8 cellular contexts compared by ENCODE assay signal in the genomic region with DNA sequence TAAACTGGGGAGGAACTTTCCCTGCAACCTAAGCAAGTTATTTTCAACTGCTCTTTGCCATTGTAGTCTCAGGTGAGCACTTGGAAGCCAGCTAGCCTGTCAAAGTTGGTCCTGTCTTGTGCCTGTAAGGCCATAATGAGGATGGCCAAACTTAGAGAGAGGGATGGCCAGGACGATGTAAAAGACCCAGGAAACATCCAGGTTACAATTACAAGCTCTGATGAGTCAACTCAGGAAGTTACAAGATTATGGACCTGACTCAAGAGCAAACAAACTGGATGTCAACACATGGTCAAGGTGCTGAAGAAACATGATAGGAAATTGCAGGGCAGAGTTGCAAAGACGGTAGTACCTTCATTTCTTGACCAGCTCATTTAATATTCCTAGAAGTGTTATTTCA. TPM values are rescaled to one million over a fixed set of nuclear protein-coding genes. Genes with fewer than 3 reads are reported as not detected.
DNase-seq lines count a peak whose midpoint lies in the region; ATAC-seq and TF ChIP-seq lines count a peak whose summit lies in the region.

No MANE protein-coding gene starts in this region.

- H3K4me3 ChIP-seq in CD8-positive, alpha-beta memory T cell (ENCODE audit: low read length): peak overlapping the region; percentile 82
- peak overlapping the region; percentile 98 for H3K4me3 ChIP-seq in neural cell (ENCODE audit: low read length)

- no peak overlapping the region for H3K27ac ChIP-seq in CD8-positive, alpha-beta memory T cell (ENCODE audit: low read depth, low read length)
- no peak overlapping the region for H3K27ac ChIP-seq in neural cell (ENCODE audit: low read length)

- H3K27me3 Mint-ChIP-seq in CD8-positive, alpha-beta memory T cell: no peaks in the 10 kb centered on the region
- H3K27me3 Mint-ChIP-seq in central memory CD8-positive, alpha-beta T cell: no peaks in the 10 kb centered on the region

- no peak overlapping the region for H2AFZ ChIP-seq in neural cell (ENCODE audit: low read depth, low read length)

- POLR2A ChIA-PET in CD8-positive, alpha-beta memory T cell (lab: Charles Lee): interaction anchor here (0.6 to 4.2 kb wide), 7 partner anchors 17 to 440 kb away, joined by 3 to 36 read pairs (median 9); partner anchors contain the start of gene TOMM22

- no peaks in the 10 kb centered on the region for H3F3A ChIP-seq in neural cell (ENCODE audit: insufficient read depth, low read length, poor library complexity, severe bottlenecking)

- no peak for TF ChIP-seq RAD21 in neural cell (conservative IDR thresholded peaks at IDR 0.05)

- no peak for DNase-seq in CD8-positive, alpha-beta memory T cell
- DNase-seq in LHCN-M2 (ENCODE audit: low read depth): peak; percentile 39
- DNase-seq in central memory CD8-positive, alpha-beta T cell (ENCODE audit: low spot score in 2 of 2): no peak
- no peak for DNase-seq in NCI-H526 (lab: John Stamatoyannopoulos, UW)
- no peak for DNase-seq in AG08395 (ENCODE audit: low spot score)
- DNase-seq in activated CD4-positive, alpha-beta T cell treated with anti-CD3 and anti-CD28 coated beads, Interleukin-2, amount 50 U/mL, for 48 hours: no peak

- H3K27me3 ChIP-seq in CD8-positive, alpha-beta memory T cell (ENCODE audit: insufficient read depth, low read length, poor library complexity, severe bottlenecking): no peaks in the 10 kb centered on the region
- H3K27me3 ChIP-seq in neural cell (ENCODE audit: insufficient read depth, low read depth, low read length): no peaks in the 10 kb centered on the region

- H3K9ac ChIP-seq in neural cell (ENCODE audit: low read length): no peak overlapping the region

- TF ChIP-seq CTCF in neural cell (IDR thresholded peaks at IDR 0.05; ENCODE audit: poor library complexity, severe bottlenecking): no peak

- peaks cover 51% of the 10 kb centered on the region for H3K79me2 ChIP-seq in neural cell (replicated peaks; ENCODE audit: insufficient read depth, low read length)

- CTCF ChIA-PET in CD8-positive, alpha-beta memory T cell (lab: Charles Lee): interaction anchor here (1.1 to 1.8 kb wide), 4 partner anchors 17 to 85 kb away, joined by 3 to 5 read pairs (median 4); partner anchors contain the start of gene TOMM22

- H3K4me1 ChIP-seq in CD8-positive, alpha-beta memory T cell (ENCODE audit: insufficient read depth, low read length): peaks cover 40% of the 10 kb centered on the region

- peak overlapping the region; percentile 57 for H3K4me2 ChIP-seq in neural cell (ENCODE audit: low read length)

- H4K20me1 ChIP-seq in neural cell (ENCODE audit: insufficient read depth): no peaks in the 10 kb centered on the region

- peaks cover 61 to 72% (median 70%) of the 10 kb centered on the region in 3 donors for H3K4me1 Mint-ChIP-seq in CD8-positive, alpha-beta memory T cell
- H3K4me1 Mint-ChIP-seq in central memory CD8-positive, alpha-beta T cell: peaks cover 57% of the 10 kb centered on the region

- H3K27ac Mint-ChIP-seq in CD8-positive, alpha-beta memory T cell: peak overlapping the region; percentile 74 to 98 (median 95)
- H3K27ac Mint-ChIP-seq in central memory CD8-positive, alpha-beta T cell (ENCODE audit: low read depth): peak overlapping the region; percentile 91

- TF ChIP-seq EP300 in neural cell (conservative IDR thresholded peaks at IDR 0.05; ENCODE audit: poor library complexity, severe bottlenecking): no peak

- no peaks in the 10 kb centered on the region for H3K9me3 ChIP-seq in CD8-positive, alpha-beta memory T cell (ENCODE audit: low read length)
- H3K9me3 ChIP-seq in neural cell (ENCODE audit: low read length): no peaks in the 10 kb centered on the region

- H3K36me3 ChIP-seq in CD8-positive, alpha-beta memory T cell (ENCODE audit: insufficient read depth, low read length): no peaks in the 10 kb centered on the region
- no peaks in the 10 kb centered on the region for H3K36me3 ChIP-seq in neural cell (ENCODE audit: insufficient read depth, low read length)

- peaks cover 0 to 44% (median 5%) of the 10 kb centered on the region in 3 donors for H3K36me3 Mint-ChIP-seq in CD8-positive, alpha-beta memory T cell
- H3K36me3 Mint-ChIP-seq in central memory CD8-positive, alpha-beta T cell (ENCODE audit: insufficient read depth): peaks cover 17% of the 10 kb centered on the region

- peak overlapping the region; percentile 91 to 95 (median 93) for H3K4me3 Mint-ChIP-seq in CD8-positive, alpha-beta memory T cell
- peak overlapping the region; percentile 91 for H3K4me3 Mint-ChIP-seq in central memory CD8-positive, alpha-beta T cell

- no peaks in the 10 kb centered on the region for H3K9me2 ChIP-seq in neural cell (ENCODE audit: insufficient read depth, low read length)

- no peaks in the 10 kb centered on the region for H3K9me3 Mint-ChIP-seq in CD8-positive, alpha-beta memory T cell
- H3K9me3 Mint-ChIP-seq in central memory CD8-positive, alpha-beta T cell: no peaks in the 10 kb centered on the region

- ATAC-seq in central memory CD8-positive, alpha-beta T cell (replicated peaks; ENCODE audit: extremely low read depth, poor library complexity, severe bottlenecking): no peak
- no peak for ATAC-seq in GM19324 (IDR thresholded peaks at IDR 0.05; ENCODE audit: low FRiP score, unreplicated experiment)

TF ChIP-seq in neural cell, 6 proteins besides CTCF, POLR2A, EP300 and RAD21:
- TF ChIP-seq MXI1 (conservative IDR thresholded peaks at IDR 0.05; ENCODE audit: poor library complexity, severe bottlenecking) (no peak), SMC3 (conservative IDR thresholded peaks at IDR 0.05; ENCODE audit: poor library complexity) (no peak), REST (IDR thresholded peaks at IDR 0.05; ENCODE audit: borderline replicate concordance) (no peak), POLR2AphosphoS5 (IDR thresholded peaks at IDR 0.05) (no peak), EZH2 (IDR thresholded peaks at IDR 0.05; ENCODE audit: borderline replicate concordance, insufficient read depth, low read length, poor library complexity, severe bottlenecking) (no peak), TAF1 (IDR thresholded peaks at IDR 0.05; ENCODE audit: low read depth) (no peak)

RNA-seq across cellular contexts. Expression of gene GTPBP1, which starts 1.6 kb away (rescaled TPM):
- 10 to 100 TPM; 62.7 to 63.7 TPM for total RNA-seq in CD8-positive, alpha-beta memory T cell
- polyA plus RNA-seq in CD8-positive, alpha-beta memory T cell: 28.2 TPM
- total RNA-seq in LHCN-M2 (2014; rRNA removed): 24.5 and 26.4 TPM in 2 replicates
- 20.5 TPM for polyA plus RNA-seq in LHCN-M2 (2012)
- 31.9 TPM in 2 replicates for polyA plus RNA-seq in neural cell
- 65.1 and 69.4 TPM in 2 replicates for polyA minus RNA-seq in neural cell

RNA-seq across cellular contexts. Expression of gene JOSD1, which starts 6.6 kb away (rescaled TPM):
- total RNA-seq in CD8-positive, alpha-beta memory T cell: 10 to 100 TPM; 86.0 to 96.4 TPM
- polyA plus RNA-seq in CD8-positive, alpha-beta memory T cell: 9.3 TPM
- total RNA-seq in LHCN-M2 (2014; rRNA removed): 54.6 and 65.0 TPM in 2 replicates
- 33.3 TPM for polyA plus RNA-seq in LHCN-M2 (2012)
- 63.5 and 71.3 TPM in 2 replicates for polyA plus RNA-seq in neural cell
- polyA minus RNA-seq in neural cell: 65.4 and 77.4 TPM in 2 replicates

RNA-seq across cellular contexts. Expression of gene TOMM22, which starts 25.6 kb away (rescaled TPM):
- 100 to 1,000 TPM; 207 to 210 TPM for total RNA-seq in CD8-positive, alpha-beta memory T cell
- polyA plus RNA-seq in CD8-positive, alpha-beta memory T cell: 61.4 TPM
- total RNA-seq in LHCN-M2 (2014; rRNA removed): 60.9 and 74.1 TPM in 2 replicates
- 66.0 TPM for polyA plus RNA-seq in LHCN-M2 (2012)
- 79.1 and 112 TPM in 2 replicates for polyA plus RNA-seq in neural cell
- polyA minus RNA-seq in neural cell: 30.7 and 30.9 TPM in 2 replicates

RNA-seq across cellular contexts. Expression of gene SUN2, which starts 48.5 kb away (rescaled TPM):
- 100 to 1,000 TPM; 168 to 185 TPM for total RNA-seq in CD8-positive, alpha-beta memory T cell
- 753 TPM for polyA plus RNA-seq in CD8-positive, alpha-beta memory T cell
- 136 and 140 TPM in 2 replicates for total RNA-seq in LHCN-M2 (2014; rRNA removed)
- polyA plus RNA-seq in LHCN-M2 (2012): 58.4 TPM
- 156 and 172 TPM in 2 replicates for polyA plus RNA-seq in neural cell
- polyA minus RNA-seq in neural cell: 111 and 142 TPM in 2 replicates

RNA-seq across cellular contexts. Expression of gene CBY1, which starts 50.9 kb away (rescaled TPM):
- total RNA-seq in CD8-positive, alpha-beta memory T cell: 10 to 100 TPM; 14.0 to 15.1 TPM
- polyA plus RNA-seq in CD8-positive, alpha-beta memory T cell: 7.6 TPM
- 12.4 and 16.4 TPM in 2 replicates for total RNA-seq in LHCN-M2 (2014; rRNA removed)
- polyA plus RNA-seq in LHCN-M2 (2012): 27.2 TPM
- 38.3 and 51.4 TPM in 2 replicates for polyA plus RNA-seq in neural cell
- 23.1 and 24.9 TPM in 2 replicates for polyA minus RNA-seq in neural cell
